In the genomic region with DNA sequence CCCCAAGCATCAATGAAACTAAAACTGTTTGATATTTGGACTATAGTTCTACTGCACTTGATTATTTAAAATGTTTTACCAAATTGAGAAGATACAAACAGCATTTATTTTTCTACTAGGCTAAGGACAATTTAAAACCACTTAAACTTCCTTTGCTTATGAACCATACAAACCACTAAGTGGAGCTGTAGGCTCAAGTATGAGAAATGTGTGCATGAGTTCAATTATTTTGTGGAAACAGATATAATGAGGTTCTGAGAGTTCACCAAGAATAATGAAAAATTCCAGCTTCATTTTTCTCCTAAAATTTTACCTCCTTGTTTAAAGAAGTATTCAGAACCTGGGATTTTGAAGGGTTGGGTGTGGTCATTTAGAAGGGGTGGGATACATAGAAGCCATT, we compare ENCODE assay signal across 13 cellular contexts.
A peak's percentile ranks its signal among the peaks of the same experiment; 100 is the strongest.
DNase-seq lines count a peak whose midpoint lies in the region; ATAC-seq and TF ChIP-seq lines count a peak whose summit lies in the region.
"Had no signal": no experiment of that assay in that cellular context is flagged by ENCODE, and none has a peak within 500 bp of the region (broad histone marks: within the 10 kb centered on the region; RNA-seq: fewer than 3 reads in every experiment).

No MANE protein-coding gene starts in this region.

- peak; percentile 11 for DNase-seq in ACHN
- peak; percentile 1 for DNase-seq in LHCN-M2 (ENCODE audit: low read depth)
- DNase-seq in brain microvascular endothelial cell = no peak
- DNase-seq in stimulated activated CD4-positive, alpha-beta T cell treated with anti-CD3 and anti-CD28 coated beads, Interleukin-4, amount 100 ng/mL, for 4 hours = no peak
- no peak for DNase-seq in SK-N-DZ (ENCODE audit: low spot score)
- DNase-seq in stimulated activated CD4-positive, alpha-beta T cell treated with anti-CD3 and anti-CD28 coated beads, Interleukin-4, amount 100 ng/mL, for 24 hours = no peak
- DNase-seq: activated naive CD8-positive, alpha-beta T cell treated with anti-CD3 and anti-CD28 coated beads, Interleukin-2, amount 10 ng/mL, durations not matched to agents 7 days and 5 days; esophagus squamous epithelium; NCI-H446 had no signal

- no peaks in the 10 kb centered on the region for H3K27me3 ChIP-seq in brain microvascular endothelial cell (replicated peaks)
- no peaks in the 10 kb centered on the region for H3K27me3 ChIP-seq in liver (ENCODE audit: control insufficient read depth in 4 of 4, insufficient read depth in 4 of 4, low read length in 3 of 4)
- H3K27me3 ChIP-seq: esophagus squamous epithelium had no signal

- in situ Hi-C loops in ACHN (cut with HindIII; ENCODE audit: low pct_ligation_motif_present, low pct_unique_long_range_greater_than_20kb, low sequenced_read_pairs) = no loop called here
- in situ Hi-C loops in brain microvascular endothelial cell (cut with HindIII; ENCODE audit: low pct_ligation_motif_present, low sequenced_read_pairs) = no loop called here

- ATAC-seq in HG03108 (IDR thresholded peaks at IDR 0.05; ENCODE audit: unreplicated experiment) = no peak
- ATAC-seq: K562 had no signal

- peak; percentile 8 for TF ChIP-seq CTCF in brain microvascular endothelial cell (IDR thresholded peaks at IDR 0.05; ENCODE audit: low read depth, low read length, missing control alignments)
- TF ChIP-seq CTCF in liver (IDR thresholded peaks at IDR 0.05; ENCODE audit: low read depth, low read length, missing input control) = peak; percentile 45

- H3K4me3 ChIP-seq in brain microvascular endothelial cell (ENCODE audit: low read depth, low read length) (no peak overlapping the region), liver (ENCODE audit: low read depth in 1 of 3, low read length in 3 of 3) (no peak overlapping the region)
- H3K4me3 ChIP-seq: BLaER1, esophagus squamous epithelium, K562 had no signal

- no peaks in the 10 kb centered on the region for H3K36me3 ChIP-seq in brain microvascular endothelial cell (replicated peaks)
- H3K36me3 ChIP-seq in liver (ENCODE audit: control insufficient read depth in 4 of 4, insufficient read depth in 3 of 4, low read depth in 1 of 4, low read length in 3 of 4) = no peaks in the 10 kb centered on the region
- H3K36me3 ChIP-seq: BLaER1, esophagus squamous epithelium had no signal

- no peak overlapping the region for H3K9ac ChIP-seq in liver (ENCODE audit: low read depth in 1 of 2, low read length in 2 of 2)
- H3K9ac ChIP-seq: BLaER1 had no signal

- H3K4me1 ChIP-seq in liver (ENCODE audit: control insufficient read depth in 4 of 4, insufficient read depth in 4 of 4, low read length in 3 of 4) = peaks cover 0 to 12% (median 4%) of the 10 kb centered on the region in 4 donors
- H3K4me1 ChIP-seq: BLaER1, esophagus squamous epithelium had no signal

- no peak overlapping the region for H3K27ac ChIP-seq in brain microvascular endothelial cell
- no peak overlapping the region for H3K27ac ChIP-seq in liver (ENCODE audit: low read depth in 1 of 2, low read length in 2 of 2)
- H3K27ac ChIP-seq: BLaER1, esophagus squamous epithelium had no signal

- TF ChIP-seq RAD21 in liver (IDR thresholded peaks at IDR 0.05) = peak; percentile 79 to 86

- H3K9me3 ChIP-seq in liver (ENCODE audit: control insufficient read depth in 4 of 4, low read length in 3 of 4) = no peaks in the 10 kb centered on the region
- H3K9me3 ChIP-seq: esophagus squamous epithelium had no signal

TF ChIP-seq in liver, 16 proteins besides CTCF, POLR2A, EP300 and RAD21:
- TF ChIP-seq, protein P1, sequence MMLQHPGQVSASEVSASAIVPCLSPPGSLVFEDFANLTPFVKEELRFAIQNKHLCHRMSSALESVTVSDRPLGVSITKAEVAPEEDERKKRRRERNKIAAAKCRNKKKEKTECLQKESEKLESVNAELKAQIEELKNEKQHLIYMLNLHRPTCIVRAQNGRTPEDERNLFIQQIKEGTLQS (IDR thresholded peaks at IDR 0.05) = no peak
- TF ChIP-seq FOXA2 (IDR thresholded peaks at IDR 0.05) (no peak), HNF4A (conservative IDR thresholded peaks at IDR 0.05) (no peak), YY1 (IDR thresholded peaks at IDR 0.05) (no peak), TAF1 (conservative IDR thresholded peaks at IDR 0.05) (no peak), EGR1 (IDR thresholded peaks at IDR 0.05; ENCODE audit: low read depth in 2 of 2) (no peak), RXRA (IDR thresholded peaks at IDR 0.05) (no peak), JUND (IDR thresholded peaks at IDR 0.05) (no peak), HNF4G (IDR thresholded peaks at IDR 0.05) (no peak), GABPA (IDR thresholded peaks at IDR 0.05 in 1 of 2, conservative IDR thresholded peaks at IDR 0.05 in 1 of 2) (no peak)
- TF ChIP-seq, protein P2, sequence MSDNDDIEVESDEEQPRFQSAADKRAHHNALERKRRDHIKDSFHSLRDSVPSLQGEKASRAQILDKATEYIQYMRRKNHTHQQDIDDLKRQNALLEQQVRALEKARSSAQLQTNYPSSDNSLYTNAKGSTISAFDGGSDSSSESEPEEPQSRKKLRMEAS (IDR thresholded peaks at IDR 0.05) = no peak
- TF ChIP-seq, protein P3, sequence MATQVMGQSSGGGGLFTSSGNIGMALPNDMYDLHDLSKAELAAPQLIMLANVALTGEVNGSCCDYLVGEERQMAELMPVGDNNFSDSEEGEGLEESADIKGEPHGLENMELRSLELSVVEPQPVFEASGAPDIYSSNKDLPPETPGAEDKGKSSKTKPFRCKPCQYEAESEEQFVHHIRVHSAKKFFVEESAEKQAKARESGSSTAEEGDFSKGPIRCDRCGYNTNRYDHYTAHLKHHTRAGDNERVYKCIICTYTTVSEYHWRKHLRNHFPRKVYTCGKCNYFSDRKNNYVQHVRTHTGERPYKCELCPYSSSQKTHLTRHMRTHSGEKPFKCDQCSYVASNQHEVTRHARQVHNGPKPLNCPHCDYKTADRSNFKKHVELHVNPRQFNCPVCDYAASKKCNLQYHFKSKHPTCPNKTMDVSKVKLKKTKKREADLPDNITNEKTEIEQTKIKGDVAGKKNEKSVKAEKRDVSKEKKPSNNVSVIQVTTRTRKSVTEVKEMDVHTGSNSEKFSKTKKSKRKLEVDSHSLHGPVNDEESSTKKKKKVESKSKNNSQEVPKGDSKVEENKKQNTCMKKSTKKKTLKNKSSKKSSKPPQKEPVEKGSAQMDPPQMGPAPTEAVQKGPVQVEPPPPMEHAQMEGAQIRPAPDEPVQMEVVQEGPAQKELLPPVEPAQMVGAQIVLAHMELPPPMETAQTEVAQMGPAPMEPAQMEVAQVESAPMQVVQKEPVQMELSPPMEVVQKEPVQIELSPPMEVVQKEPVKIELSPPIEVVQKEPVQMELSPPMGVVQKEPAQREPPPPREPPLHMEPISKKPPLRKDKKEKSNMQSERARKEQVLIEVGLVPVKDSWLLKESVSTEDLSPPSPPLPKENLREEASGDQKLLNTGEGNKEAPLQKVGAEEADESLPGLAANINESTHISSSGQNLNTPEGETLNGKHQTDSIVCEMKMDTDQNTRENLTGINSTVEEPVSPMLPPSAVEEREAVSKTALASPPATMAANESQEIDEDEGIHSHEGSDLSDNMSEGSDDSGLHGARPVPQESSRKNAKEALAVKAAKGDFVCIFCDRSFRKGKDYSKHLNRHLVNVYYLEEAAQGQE (IDR thresholded peaks at IDR 0.05) = no peak
- TF ChIP-seq, protein P4, sequence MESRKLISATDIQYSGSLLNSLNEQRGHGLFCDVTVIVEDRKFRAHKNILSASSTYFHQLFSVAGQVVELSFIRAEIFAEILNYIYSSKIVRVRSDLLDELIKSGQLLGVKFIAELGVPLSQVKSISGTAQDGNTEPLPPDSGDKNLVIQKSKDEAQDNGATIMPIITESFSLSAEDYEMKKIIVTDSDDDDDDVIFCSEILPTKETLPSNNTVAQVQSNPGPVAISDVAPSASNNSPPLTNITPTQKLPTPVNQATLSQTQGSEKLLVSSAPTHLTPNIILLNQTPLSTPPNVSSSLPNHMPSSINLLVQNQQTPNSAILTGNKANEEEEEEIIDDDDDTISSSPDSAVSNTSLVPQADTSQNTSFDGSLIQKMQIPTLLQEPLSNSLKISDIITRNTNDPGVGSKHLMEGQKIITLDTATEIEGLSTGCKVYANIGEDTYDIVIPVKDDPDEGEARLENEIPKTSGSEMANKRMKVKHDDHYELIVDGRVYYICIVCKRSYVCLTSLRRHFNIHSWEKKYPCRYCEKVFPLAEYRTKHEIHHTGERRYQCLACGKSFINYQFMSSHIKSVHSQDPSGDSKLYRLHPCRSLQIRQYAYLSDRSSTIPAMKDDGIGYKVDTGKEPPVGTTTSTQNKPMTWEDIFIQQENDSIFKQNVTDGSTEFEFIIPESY (IDR thresholded peaks at IDR 0.05) = no peak

Comparison
In these comparisons a context has a peak if more than half of its experiments do, and no peak if none do; other contexts are left out.
1. DNase-seq: peak in ACHN (single experiment) and LHCN-M2 (single experiment); none in brain microvascular endothelial cell (single experiment), stimulated activated CD4-positive, alpha-beta T cell treated with anti-CD3 and anti-CD28 coated beads, Interleukin-4, amount 100 ng/mL, for 4 hours (0 of 2), SK-N-DZ (single experiment) and stimulated activated CD4-positive, alpha-beta T cell treated with anti-CD3 and anti-CD28 coated beads, Interleukin-4, amount 100 ng/mL, for 24 hours (single experiment).